In the genomic region with DNA sequence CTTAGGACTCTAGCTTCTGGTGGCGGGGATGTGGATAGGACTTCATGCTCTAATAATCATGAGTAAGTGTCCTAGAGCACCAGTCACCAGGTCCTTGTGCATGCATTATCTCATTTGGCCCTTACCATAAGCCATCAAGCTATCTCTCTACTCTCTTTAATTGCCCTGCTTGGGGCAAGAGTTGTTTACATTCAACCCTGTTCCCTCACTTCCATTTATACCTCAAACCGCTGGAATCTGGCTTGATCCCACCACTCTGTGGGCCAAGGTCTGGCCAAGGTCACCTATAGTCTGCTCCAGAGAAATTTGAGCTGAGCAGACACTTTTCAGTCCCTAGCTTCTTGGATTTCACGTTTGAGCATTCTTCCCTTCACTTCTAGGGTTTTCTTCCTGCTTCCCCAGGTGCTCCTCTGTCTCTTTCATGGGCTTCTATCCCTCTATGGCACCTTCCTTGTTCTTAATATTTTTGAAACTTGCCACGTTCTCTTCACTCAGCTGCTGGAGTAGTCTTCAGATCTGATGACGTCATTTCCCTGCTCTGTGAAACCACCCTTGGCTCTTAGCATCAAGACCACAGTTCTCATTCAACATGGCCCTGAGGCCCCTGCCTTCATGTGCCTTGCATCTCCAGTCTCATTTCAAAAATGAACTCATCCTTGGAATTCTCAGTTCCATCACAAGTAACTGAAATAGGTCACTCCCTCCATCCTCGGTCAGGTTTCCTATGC, we compare ENCODE assay signal across 17 cellular contexts.
"Had no signal": no experiment of that assay in that cellular context is flagged by ENCODE, and none has a peak within 500 bp of the region (broad histone marks: within the 10 kb centered on the region; RNA-seq: fewer than 3 reads in every experiment).

No MANE protein-coding gene starts in this region.

- H3K4me1 ChIP-seq: ascending aorta, gastroesophageal sphincter, heart right ventricle, tibial artery had no signal

- H3K4me3 ChIP-seq: ascending aorta, gastroesophageal sphincter, heart right ventricle, tibial artery had no signal

- H3K27me3 ChIP-seq: ascending aorta, gastroesophageal sphincter, heart right ventricle, tibial artery had no signal

- H3K36me3 ChIP-seq: ascending aorta, gastroesophageal sphincter, heart right ventricle, tibial artery had no signal

- ATAC-seq: gastroesophageal sphincter, heart right ventricle, left ventricle myocardium superior had no signal

- H3K9me3 ChIP-seq: ascending aorta, gastroesophageal sphincter, heart right ventricle, tibial artery had no signal

- FAIRE-seq: urothelium cell line had no signal

- H3K27ac ChIP-seq: ascending aorta, gastroesophageal sphincter, heart right ventricle, tibial artery had no signal

- DNase-seq: activated CD4-positive, alpha-beta T cell treated with anti-CD3 and anti-CD28 coated beads, Interleukin-2, amount 10 ng/mL, durations not matched to agents 24 days and 14 days; activated CD8-positive, alpha-beta memory T cell treated with anti-CD3 and anti-CD28 coated beads, Interleukin-2, amount 50 U/mL, for 48 hours; activated effector memory CD4-positive, alpha-beta T cell treated with anti-CD3 and anti-CD28 coated beads, Interleukin-2, amount 50 U/mL, for 16 hours; activated naive CD4-positive, alpha-beta T cell treated with anti-CD3 and anti-CD28 coated beads, Interleukin-2, amount 50 U/mL, for 16 hours; activated T-cell treated with anti-CD3 and anti-CD28 coated beads, Interleukin-2, amount 50 U/mL, for 48 hours; cortex of kidney; effector CD4-positive, alpha-beta T cell; heart right ventricle; immature natural killer cell; kidney glomerular epithelial cell; left ventricle myocardium superior; stimulated activated CD4-positive, alpha-beta T cell treated with anti-CD3 and anti-CD28 coated beads, Interleukin-2, amount 100 ng/mL, for 24 hours; stimulated activated naive CD4-positive, alpha-beta T cell treated with Interleukin-2 at 50 U/mL for 16 hours had no signal
